Comparison of ENCODE assay signal across 14 cellular contexts in genomic region chr14:89317051-89317691, GRCh38.
DNase-seq lines count a peak whose midpoint lies in the region; ATAC-seq and TF ChIP-seq lines count a peak whose summit lies in the region.
"Had no signal": no experiment of that assay in that cellular context is flagged by ENCODE, and none has a peak within 500 bp of the region (broad histone marks: within the 10 kb centered on the region; RNA-seq: fewer than 3 reads in every experiment).

No MANE protein-coding gene starts in this region.

- TF ChIP-seq CTCF in GM20000 (IDR thresholded peaks at IDR 0.05; ENCODE audit: extremely low read depth, missing control alignments) (no peak), WTC11 (IDR thresholded peaks at IDR 0.05) (no peak)

- DNase-seq in GM20000 (ENCODE audit: low spot score) (peak; percentile 39), WTC11 (ENCODE audit: low spot score) (no peak), cerebellum (ENCODE audit: low spot score) (no peak), NAMALWA (ENCODE audit: low spot score) (no peak), amygdala (lab: John Stamatoyannopoulos, UW) (no peak)
- DNase-seq in activated CD8-positive, alpha-beta memory T cell treated with anti-CD3 and anti-CD28 coated beads, Interleukin-2, amount 50 U/mL, for 48 hours: no peak
- DNase-seq: cortex of kidney, head of caudate nucleus, Kasumi-1, NCI-H446, small intestine had no signal

- CTCF ChIA-PET in WTC11 (lab: Charles Lee): interaction anchor here (0.7 kb wide), 1 partner anchor 19 kb away, joined by 3 read pairs; no protein-coding TSS in a partner anchor

- peak overlapping the region; percentile 87 for H3K27ac Mint-ChIP-seq in WTC11
- H3K27ac Mint-ChIP-seq: mesothelial cell of epicardium had no signal

- H3K4me3 Mint-ChIP-seq in WTC11: no peak overlapping the region
- H3K4me3 Mint-ChIP-seq: mesothelial cell of epicardium had no signal

- H3K36me3 Mint-ChIP-seq in WTC11: peaks cover 58% of the 10 kb centered on the region

- POLR2A ChIA-PET in WTC11 (lab: Charles Lee): interaction anchor here (0.6 kb wide), 1 partner anchor 75 kb away, joined by 3 read pairs; no protein-coding TSS in a partner anchor

- H3K4me1 Mint-ChIP-seq in WTC11: peaks cover 52% of the 10 kb centered on the region

- ATAC-seq in GM18511 (IDR thresholded peaks at IDR 0.05; ENCODE audit: unreplicated experiment) (peak; percentile 93), HG03025 (IDR thresholded peaks at IDR 0.05; ENCODE audit: low FRiP score, unreplicated experiment) (peak; percentile 74), WTC11 (peak; percentile 43)

- H3K27me3 Mint-ChIP-seq in WTC11 (ENCODE audit: low read depth): no peaks in the 10 kb centered on the region

- H3K9me3 Mint-ChIP-seq in WTC11: peaks cover 32% of the 10 kb centered on the region

TF ChIP-seq in WTC11, 78 proteins besides CTCF, POLR2A, EP300 and RAD21:
- TF ChIP-seq MYBL2 (CRISPR knock-in tag; IDR thresholded peaks at IDR 0.05): no peak
- no peak for TF ChIP-seq ZNF396 (CRISPR knock-in tag; IDR thresholded peaks at IDR 0.05; ENCODE audit: borderline replicate concordance)

Comparison
In these comparisons a context has a peak if more than half of its experiments do, and no peak if none do; other contexts are left out.
1. ATAC-seq: peak in every context shown above with its lines; median percentile 93 in GM18511; 74 in HG03025; 43 in WTC11.